ENCODE assay signal across 1 cellular context in genomic region chr5:13843181-13843846, GRCh38.
TF ChIP-seq lines count a peak whose summit lies in the region.

No MANE protein-coding gene starts in this region.

TF ChIP-seq in GM23338, 12 proteins besides CTCF, POLR2A, EP300 and RAD21 (continued from another document):
- TF ChIP-seq, protein P1, sequence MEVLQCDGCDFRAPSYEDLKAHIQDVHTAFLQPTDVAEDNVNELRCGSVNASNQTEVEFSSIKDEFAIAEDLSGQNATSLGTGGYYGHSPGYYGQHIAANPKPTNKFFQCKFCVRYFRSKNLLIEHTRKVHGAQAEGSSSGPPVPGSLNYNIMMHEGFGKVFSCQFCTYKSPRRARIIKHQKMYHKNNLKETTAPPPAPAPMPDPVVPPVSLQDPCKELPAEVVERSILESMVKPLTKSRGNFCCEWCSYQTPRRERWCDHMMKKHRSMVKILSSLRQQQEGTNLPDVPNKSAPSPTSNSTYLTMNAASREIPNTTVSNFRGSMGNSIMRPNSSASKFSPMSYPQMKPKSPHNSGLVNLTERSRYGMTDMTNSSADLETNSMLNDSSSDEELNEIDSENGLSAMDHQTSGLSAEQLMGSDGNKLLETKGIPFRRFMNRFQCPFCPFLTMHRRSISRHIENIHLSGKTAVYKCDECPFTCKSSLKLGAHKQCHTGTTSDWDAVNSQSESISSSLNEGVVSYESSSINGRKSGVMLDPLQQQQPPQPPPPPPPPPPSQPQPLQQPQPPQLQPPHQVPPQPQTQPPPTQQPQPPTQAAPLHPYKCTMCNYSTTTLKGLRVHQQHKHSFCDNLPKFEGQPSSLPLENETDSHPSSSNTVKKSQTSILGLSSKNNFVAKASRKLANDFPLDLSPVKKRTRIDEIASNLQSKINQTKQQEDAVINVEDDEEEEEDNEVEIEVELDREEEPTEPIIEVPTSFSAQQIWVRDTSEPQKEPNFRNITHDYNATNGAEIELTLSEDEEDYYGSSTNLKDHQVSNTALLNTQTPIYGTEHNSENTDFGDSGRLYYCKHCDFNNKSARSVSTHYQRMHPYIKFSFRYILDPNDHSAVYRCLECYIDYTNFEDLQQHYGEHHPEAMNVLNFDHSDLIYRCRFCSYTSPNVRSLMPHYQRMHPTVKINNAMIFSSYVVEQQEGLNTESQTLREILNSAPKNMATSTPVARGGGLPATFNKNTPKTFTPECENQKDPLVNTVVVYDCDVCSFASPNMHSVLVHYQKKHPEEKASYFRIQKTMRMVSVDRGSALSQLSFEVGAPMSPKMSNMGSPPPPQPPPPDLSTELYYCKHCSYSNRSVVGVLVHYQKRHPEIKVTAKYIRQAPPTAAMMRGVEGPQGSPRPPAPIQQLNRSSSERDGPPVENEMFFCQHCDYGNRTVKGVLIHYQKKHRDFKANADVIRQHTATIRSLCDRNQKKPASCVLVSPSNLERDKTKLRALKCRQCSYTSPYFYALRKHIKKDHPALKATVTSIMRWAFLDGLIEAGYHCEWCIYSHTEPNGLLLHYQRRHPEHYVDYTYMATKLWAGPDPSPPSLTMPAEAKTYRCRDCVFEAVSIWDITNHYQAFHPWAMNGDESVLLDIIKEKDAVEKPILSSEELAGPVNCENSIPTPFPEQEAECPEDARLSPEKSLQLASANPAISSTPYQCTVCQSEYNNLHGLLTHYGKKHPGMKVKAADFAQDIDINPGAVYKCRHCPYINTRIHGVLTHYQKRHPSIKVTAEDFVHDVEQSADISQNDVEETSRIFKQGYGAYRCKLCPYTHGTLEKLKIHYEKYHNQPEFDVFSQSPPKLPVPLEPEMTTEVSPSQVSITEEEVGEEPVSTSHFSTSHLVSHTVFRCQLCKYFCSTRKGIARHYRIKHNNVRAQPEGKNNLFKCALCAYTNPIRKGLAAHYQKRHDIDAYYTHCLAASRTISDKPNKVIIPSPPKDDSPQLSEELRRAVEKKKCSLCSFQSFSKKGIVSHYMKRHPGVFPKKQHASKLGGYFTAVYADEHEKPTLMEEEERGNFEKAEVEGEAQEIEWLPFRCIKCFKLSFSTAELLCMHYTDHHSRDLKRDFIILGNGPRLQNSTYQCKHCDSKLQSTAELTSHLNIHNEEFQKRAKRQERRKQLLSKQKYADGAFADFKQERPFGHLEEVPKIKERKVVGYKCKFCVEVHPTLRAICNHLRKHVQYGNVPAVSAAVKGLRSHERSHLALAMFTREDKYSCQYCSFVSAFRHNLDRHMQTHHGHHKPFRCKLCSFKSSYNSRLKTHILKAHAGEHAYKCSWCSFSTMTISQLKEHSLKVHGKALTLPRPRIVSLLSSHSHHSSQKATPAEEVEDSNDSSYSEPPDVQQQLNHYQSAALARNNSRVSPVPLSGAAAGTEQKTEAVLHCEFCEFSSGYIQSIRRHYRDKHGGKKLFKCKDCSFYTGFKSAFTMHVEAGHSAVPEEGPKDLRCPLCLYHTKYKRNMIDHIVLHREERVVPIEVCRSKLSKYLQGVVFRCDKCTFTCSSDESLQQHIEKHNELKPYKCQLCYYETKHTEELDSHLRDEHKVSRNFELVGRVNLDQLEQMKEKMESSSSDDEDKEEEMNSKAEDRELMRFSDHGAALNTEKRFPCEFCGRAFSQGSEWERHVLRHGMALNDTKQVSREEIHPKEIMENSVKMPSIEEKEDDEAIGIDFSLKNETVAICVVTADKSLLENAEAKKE (CRISPR knock-in tag; IDR thresholded peaks at IDR 0.05): no peak
- TF ChIP-seq, protein P2, sequence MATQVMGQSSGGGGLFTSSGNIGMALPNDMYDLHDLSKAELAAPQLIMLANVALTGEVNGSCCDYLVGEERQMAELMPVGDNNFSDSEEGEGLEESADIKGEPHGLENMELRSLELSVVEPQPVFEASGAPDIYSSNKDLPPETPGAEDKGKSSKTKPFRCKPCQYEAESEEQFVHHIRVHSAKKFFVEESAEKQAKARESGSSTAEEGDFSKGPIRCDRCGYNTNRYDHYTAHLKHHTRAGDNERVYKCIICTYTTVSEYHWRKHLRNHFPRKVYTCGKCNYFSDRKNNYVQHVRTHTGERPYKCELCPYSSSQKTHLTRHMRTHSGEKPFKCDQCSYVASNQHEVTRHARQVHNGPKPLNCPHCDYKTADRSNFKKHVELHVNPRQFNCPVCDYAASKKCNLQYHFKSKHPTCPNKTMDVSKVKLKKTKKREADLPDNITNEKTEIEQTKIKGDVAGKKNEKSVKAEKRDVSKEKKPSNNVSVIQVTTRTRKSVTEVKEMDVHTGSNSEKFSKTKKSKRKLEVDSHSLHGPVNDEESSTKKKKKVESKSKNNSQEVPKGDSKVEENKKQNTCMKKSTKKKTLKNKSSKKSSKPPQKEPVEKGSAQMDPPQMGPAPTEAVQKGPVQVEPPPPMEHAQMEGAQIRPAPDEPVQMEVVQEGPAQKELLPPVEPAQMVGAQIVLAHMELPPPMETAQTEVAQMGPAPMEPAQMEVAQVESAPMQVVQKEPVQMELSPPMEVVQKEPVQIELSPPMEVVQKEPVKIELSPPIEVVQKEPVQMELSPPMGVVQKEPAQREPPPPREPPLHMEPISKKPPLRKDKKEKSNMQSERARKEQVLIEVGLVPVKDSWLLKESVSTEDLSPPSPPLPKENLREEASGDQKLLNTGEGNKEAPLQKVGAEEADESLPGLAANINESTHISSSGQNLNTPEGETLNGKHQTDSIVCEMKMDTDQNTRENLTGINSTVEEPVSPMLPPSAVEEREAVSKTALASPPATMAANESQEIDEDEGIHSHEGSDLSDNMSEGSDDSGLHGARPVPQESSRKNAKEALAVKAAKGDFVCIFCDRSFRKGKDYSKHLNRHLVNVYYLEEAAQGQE (IDR thresholded peaks at IDR 0.05; ENCODE audit: unreplicated experiment): no peak
TF ChIP-seq in GM23338: peak in this region for 0.
